8 cellular contexts compared by ENCODE assay signal in genomic region chr11:78564037-78564888, GRCh38. TPM values are rescaled to one million over a fixed set of nuclear protein-coding genes. Genes with fewer than 3 reads are reported as not detected.
DNase-seq lines count a peak whose midpoint lies in the region; FAIRE-seq and TF ChIP-seq lines count a peak whose summit lies in the region.

No MANE protein-coding gene starts in this region.

- no peak overlapping the region for H3K23ac ChIP-seq in H9 (ENCODE audit: insufficient read length, low read depth, low read length)

- H3K4me1 Mint-ChIP-seq in H9: peaks cover 14 to 18% of the 10 kb centered on the region in 2 experiments
- peaks cover 47% of the 10 kb centered on the region for H3K4me1 Mint-ChIP-seq in activated CD4-positive, alpha-beta T cell treated with anti-CD3 and anti-CD28 coated beads, Interleukin-2, amount 10 ng/mL, durations not matched to agents 24 days and 14 days

- H3K36me3 ChIP-seq in prostate gland: no peaks in the 10 kb centered on the region

- H3K4me3 Mint-ChIP-seq in H9: no peak overlapping the region
- H3K4me3 Mint-ChIP-seq in activated CD4-positive, alpha-beta T cell treated with anti-CD3 and anti-CD28 coated beads, Interleukin-2, amount 10 ng/mL, durations not matched to agents 24 days and 14 days: no peak overlapping the region

- DNase-seq in NCI-H82 (lab: John Stamatoyannopoulos, UW) (peak; percentile 72), NCI-H82 treated with DMSO at 0.1 percent for 48 hours (lab: John Stamatoyannopoulos, UW; ENCODE audit: unreplicated experiment) (no peak), H9 (no peak), NCI-H226 (peak; percentile 13), frontal cortex (ENCODE audit: low spot score in 2 of 2) (no peak), prostate gland (ENCODE audit: low spot score) (peak; percentile 68), islet precursor cell (no peak)
- DNase-seq in activated CD4-positive, alpha-beta T cell treated with anti-CD3 and anti-CD28 coated beads, Interleukin-2, amount 10 ng/mL, durations not matched to agents 24 days and 14 days: peak; percentile 89

- H3K27me3 ChIP-seq in H9 (ENCODE audit: insufficient read depth, low read length) (no peaks in the 10 kb centered on the region), prostate gland (replicated peaks; ENCODE audit: insufficient read depth) (no peaks in the 10 kb centered on the region)

- no peaks in the 10 kb centered on the region for H3K9me3 Mint-ChIP-seq in H9
- H3K9me3 Mint-ChIP-seq in activated CD4-positive, alpha-beta T cell treated with anti-CD3 and anti-CD28 coated beads, Interleukin-2, amount 10 ng/mL, durations not matched to agents 24 days and 14 days: no peaks in the 10 kb centered on the region

- no peaks in the 10 kb centered on the region for H3K27me3 Mint-ChIP-seq in H9 (ENCODE audit: low read depth)
- H3K27me3 Mint-ChIP-seq in activated CD4-positive, alpha-beta T cell treated with anti-CD3 and anti-CD28 coated beads, Interleukin-2, amount 10 ng/mL, durations not matched to agents 24 days and 14 days: no peaks in the 10 kb centered on the region

- H3K79me2 ChIP-seq in H9 (ENCODE audit: insufficient read depth, low read length): peaks cover 6% of the 10 kb centered on the region; the same call in 1 of the 2 replicates

- no peak overlapping the region for H2AK5ac ChIP-seq in H9 (ENCODE audit: insufficient read length, low read length)

- no peak for TF ChIP-seq POLR2A in prostate gland (IDR thresholded peaks at IDR 0.05)

- H3K14ac ChIP-seq in H9 (ENCODE audit: insufficient read depth, low read length): no peak overlapping the region

- peaks cover 12 to 45% (median 38%) of the 10 kb centered on the region in 3 experiments; a peak in 6 of 7 replicates for H3K36me3 Mint-ChIP-seq in H9 (ENCODE audit: insufficient read depth in 1 of 3, low read depth in 3 of 3)
- peaks cover 29% of the 10 kb centered on the region for H3K36me3 Mint-ChIP-seq in activated CD4-positive, alpha-beta T cell treated with anti-CD3 and anti-CD28 coated beads, Interleukin-2, amount 10 ng/mL, durations not matched to agents 24 days and 14 days (ENCODE audit: low read depth)

- no peak overlapping the region for H3K9ac ChIP-seq in H9 (ENCODE audit: extremely low read depth, insufficient read length, low read length)

- no peak overlapping the region for H2BK15ac ChIP-seq in H9 (ENCODE audit: low read depth, low read length)

- H3K56ac ChIP-seq in H9 (ENCODE audit: insufficient read length, low read depth, low read length): no peak overlapping the region

- H3K27ac ChIP-seq in H9 (ENCODE audit: insufficient read length, low read depth, low read length) (no peak overlapping the region), prostate gland (no peak overlapping the region)

- H3K23me2 ChIP-seq in H9 (ENCODE audit: insufficient read length, low read depth, low read length, poor library complexity, severe bottlenecking): no peaks in the 10 kb centered on the region

- H3K4me1 ChIP-seq in H9 (ENCODE audit: insufficient read depth, low read length) (no peaks in the 10 kb centered on the region), prostate gland (replicated peaks) (peaks cover 6% of the 10 kb centered on the region)

- H3T11ph ChIP-seq in H9 (ENCODE audit: low read length): no peak overlapping the region

- no peak overlapping the region for H3K18ac ChIP-seq in H9 (ENCODE audit: insufficient read length, low read depth, low read length)

- no peak overlapping the region for H4K91ac ChIP-seq in H9 (ENCODE audit: insufficient read length, low read depth, low read length)

- H3K4me3 ChIP-seq in prostate gland: no peak overlapping the region

- H3K9me3 ChIP-seq in H9 (ENCODE audit: control insufficient read depth, low read depth, low read length) (no peaks in the 10 kb centered on the region), prostate gland (no peaks in the 10 kb centered on the region)

- FAIRE-seq in frontal cortex (lab: Jason Lieb, UNC): peak; percentile 79

- H2AFZ ChIP-seq in H9 (ENCODE audit: low read length): no peak overlapping the region

- H4K20me1 ChIP-seq in H9 (ENCODE audit: control insufficient read depth, insufficient read depth, insufficient read length): no peaks in the 10 kb centered on the region

- peaks cover 8% of the 10 kb centered on the region for H3K79me1 ChIP-seq in H9 (ENCODE audit: insufficient read depth, low read depth, low read length, poor library complexity, severe bottlenecking)

- TF ChIP-seq CTCF in H9 (conservative IDR thresholded peaks at IDR 0.05) (peak; percentile 81), prostate gland (IDR thresholded peaks at IDR 0.05) (peak; percentile 63 to 84 (median 78))

- no peak overlapping the region for H3K27ac Mint-ChIP-seq in H9
- H3K27ac Mint-ChIP-seq in activated CD4-positive, alpha-beta T cell treated with anti-CD3 and anti-CD28 coated beads, Interleukin-2, amount 10 ng/mL, durations not matched to agents 24 days and 14 days: no peak overlapping the region

- no CpG with 5 or more reads among the region's 4 CpGs for WGBS in H9 (ENCODE audit: extremely low coverage, insufficient read length, low lambda C conversion rate)
- 83% methylated on average over 4 of the region's 4 CpGs for WGBS in prostate gland

- no peak overlapping the region for H2BK5ac ChIP-seq in H9 (ENCODE audit: insufficient read length, low read length)

- no peak overlapping the region for H4K5ac ChIP-seq in H9 (ENCODE audit: insufficient read length, low read depth, low read length)

- H2BK12ac ChIP-seq in H9 (ENCODE audit: insufficient read length, low read depth, low read length): no peak overlapping the region

- no peak overlapping the region for H3K4me2 ChIP-seq in H9 (ENCODE audit: insufficient read depth, insufficient read length, low read length)

- H2BK120ac ChIP-seq in H9 (ENCODE audit: low read depth, low read length, poor library complexity, severe bottlenecking): no peak overlapping the region

- H2BK20ac ChIP-seq in H9 (ENCODE audit: low read depth, low read length, poor library complexity, severe bottlenecking): no peak overlapping the region

- no peak overlapping the region for H3K4ac ChIP-seq in H9 (ENCODE audit: low read depth, low read length)

- intact Hi-C loops in activated CD4-positive, alpha-beta T cell treated with anti-CD3 and anti-CD28 coated beads, Interleukin-2, amount 10 ng/mL, durations not matched to agents 24 days and 14 days (cut with micrococcal nuclease): loop anchor here (1.0 to 5.0 kb wide), 6 partner anchors 10 to 425 kb away; partner anchors contain the start of genes ALG8, GAB2, KCTD21 and NARS2
- intact Hi-C loops in prostate gland (cut with DNase I): loop anchor here (2.0 to 5.0 kb wide), 2 partner anchors 147 to 335 kb away; partner anchors contain the start of gene GAB2

- no peak overlapping the region for H4K8ac ChIP-seq in H9 (replicated peaks; ENCODE audit: insufficient read length, low read depth, low read length)

RNA-seq across cellular contexts. Expression of gene NARS2, which starts 10.4 kb away (rescaled TPM):
- total RNA-seq in H9 (2021) (28.8 and 29.7 TPM in 2 replicates), frontal cortex (39.5 TPM), prostate gland (10 to 100 TPM; 21.8 to 25.2 TPM)
- 38.0 and 43.3 TPM in 2 replicates for total RNA-seq in activated CD4-positive, alpha-beta T cell treated with anti-CD3 and anti-CD28 coated beads, Interleukin-2, amount 10 ng/mL, durations not matched to agents 24 days and 14 days

Comparison
In these comparisons a context has a peak if more than half of its experiments do, and no peak if none do; other contexts are left out.
1. DNase-seq: peak in NCI-H82 (single experiment), NCI-H226 (single experiment), activated CD4-positive, alpha-beta T cell treated with anti-CD3 and anti-CD28 coated beads, Interleukin-2, amount 10 ng/mL, durations not matched to agents 24 days and 14 days (single experiment) and prostate gland (single experiment); none in NCI-H82 treated with DMSO at 0.1 percent for 48 hours (single experiment), H9 (single experiment), frontal cortex (0 of 2) and islet precursor cell (single experiment).